In the genomic region with DNA sequence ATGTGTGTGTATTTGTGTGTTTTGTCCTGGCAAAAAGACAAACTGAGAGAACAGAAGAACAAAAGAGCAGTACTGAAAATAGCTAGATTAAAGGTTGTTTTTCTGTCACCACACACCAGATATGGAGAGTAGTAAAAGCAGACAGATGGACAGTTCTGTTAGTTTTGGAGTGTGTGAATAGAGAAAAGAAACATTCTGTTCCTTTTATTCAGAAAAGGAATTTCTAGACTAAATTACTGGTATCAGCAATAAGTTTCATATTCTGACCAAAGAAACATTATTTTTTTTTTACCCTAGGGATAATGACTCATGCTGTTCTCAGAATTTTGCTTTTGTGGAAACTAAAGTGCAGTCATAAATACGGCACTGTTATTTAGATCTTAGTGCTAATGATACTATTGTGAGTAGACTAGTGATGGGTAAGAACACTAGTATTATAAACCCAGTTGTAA, we compare ENCODE assay signal across 10 cellular contexts. TPM values are rescaled to one million over a fixed set of nuclear protein-coding genes. Genes with fewer than 3 reads are reported as not detected.
DNase-seq lines count a peak whose midpoint lies in the region; ATAC-seq, FAIRE-seq and TF ChIP-seq lines count a peak whose summit lies in the region.
"Had no signal": no experiment of that assay in that cellular context is flagged by ENCODE, and none has a peak within 500 bp of the region (broad histone marks: within the 10 kb centered on the region; RNA-seq: fewer than 3 reads in every experiment).

No MANE protein-coding gene starts in this region.

- DNase-seq in activated CD4-positive, alpha-beta memory T cell treated with anti-CD3 and anti-CD28 coated beads, Interleukin-2, amount 10 ng/mL, durations not matched to agents 7 days and 5 days, result no peak
- DNase-seq in activated CD4-positive, alpha-beta memory T cell treated with anti-CD3 and anti-CD28 coated beads for 36 hours, result no peak
- DNase-seq in bronchial epithelial cell (ENCODE audit: low read depth) (peak; percentile 51), amygdala (lab: John Stamatoyannopoulos, UW) (no peak), occipital lobe (lab: John Stamatoyannopoulos, UW) (no peak), NCI-H345 treated with DMSO at 0.1 percent for 48 hours (lab: John Stamatoyannopoulos, UW; ENCODE audit: unreplicated experiment) (no peak)

- peak overlapping the region; percentile 16 for H3K27ac Mint-ChIP-seq in activated CD4-positive, alpha-beta memory T cell treated with anti-CD3 and anti-CD28 coated beads, Interleukin-2, amount 10 ng/mL, durations not matched to agents 7 days and 5 days
- H3K27ac Mint-ChIP-seq in activated CD4-positive, alpha-beta memory T cell treated with anti-CD3 and anti-CD28 coated beads for 36 hours, result no peak overlapping the region
- H3K27ac Mint-ChIP-seq: T-helper 1 cell treated with Interleukin-12 subunit alpha and Interleukin-12 subunit beta and Interleukin-4 antibody, amounts not matched to agents 30 μg/mL and 1 μg/mL, for 36 hours had no signal

- H3K36me3 ChIP-seq in bronchial epithelial cell (ENCODE audit: control insufficient read depth, insufficient read depth, low read length) (no peaks in the 10 kb centered on the region), rectal smooth muscle tissue (ENCODE audit: control insufficient read depth, insufficient read depth, low read length) (no peaks in the 10 kb centered on the region)

- peak overlapping the region; percentile 60 for H3K27ac ChIP-seq in rectal smooth muscle tissue (ENCODE audit: low read depth, low read length)

- no peaks in the 10 kb centered on the region for H3K27me3 Mint-ChIP-seq in activated CD4-positive, alpha-beta memory T cell treated with anti-CD3 and anti-CD28 coated beads, Interleukin-2, amount 10 ng/mL, durations not matched to agents 7 days and 5 days
- H3K27me3 Mint-ChIP-seq in activated CD4-positive, alpha-beta memory T cell treated with anti-CD3 and anti-CD28 coated beads for 36 hours, result no peaks in the 10 kb centered on the region
- H3K27me3 Mint-ChIP-seq: natural killer cell treated with Interleukin-12 subunit alpha and Interleukin-12 subunit beta and Interleukin-15 and Interleukin-18, amount 100 ng/mL, for 72 hours had no signal

- peaks cover 23% of the 10 kb centered on the region for H3K4me1 ChIP-seq in rectal smooth muscle tissue (ENCODE audit: control insufficient read depth, insufficient read depth, low read length)

- no peaks in the 10 kb centered on the region for H3K9me3 Mint-ChIP-seq in activated CD4-positive, alpha-beta memory T cell treated with anti-CD3 and anti-CD28 coated beads, Interleukin-2, amount 10 ng/mL, durations not matched to agents 7 days and 5 days
- no peaks in the 10 kb centered on the region for H3K9me3 Mint-ChIP-seq in activated CD4-positive, alpha-beta memory T cell treated with anti-CD3 and anti-CD28 coated beads for 36 hours
- H3K9me3 Mint-ChIP-seq: natural killer cell treated with Interleukin-12 subunit alpha and Interleukin-12 subunit beta and Interleukin-15 and Interleukin-18, amount 100 ng/mL, for 72 hours; T-helper 1 cell treated with Interleukin-12 subunit alpha and Interleukin-12 subunit beta and Interleukin-4 antibody, amounts not matched to agents 30 μg/mL and 1 μg/mL, for 36 hours had no signal

- peak; percentile 54 for ATAC-seq in HG03342 (IDR thresholded peaks at IDR 0.05; ENCODE audit: unreplicated experiment)

- POLR2A ChIA-PET in activated CD4-positive, alpha-beta memory T cell treated with anti-CD3 and anti-CD28 coated beads, Interleukin-2, amount 10 ng/mL, durations not matched to agents 7 days and 5 days (lab: Charles Lee), result no interaction called here
- POLR2A ChIA-PET in activated CD4-positive, alpha-beta memory T cell treated with anti-CD3 and anti-CD28 coated beads for 36 hours (lab: Charles Lee), result interaction anchor here (2.4 kb wide), 1 partner anchor 33 kb away, joined by 34 read pairs; the partner anchor contains the start of gene PIK3CA

- H3K4me3 Mint-ChIP-seq in activated CD4-positive, alpha-beta memory T cell treated with anti-CD3 and anti-CD28 coated beads, Interleukin-2, amount 10 ng/mL, durations not matched to agents 7 days and 5 days, result no peak overlapping the region
- H3K4me3 Mint-ChIP-seq in activated CD4-positive, alpha-beta memory T cell treated with anti-CD3 and anti-CD28 coated beads for 36 hours, result no peak overlapping the region
- H3K4me3 Mint-ChIP-seq: T-helper 1 cell treated with Interleukin-12 subunit alpha and Interleukin-12 subunit beta and Interleukin-4 antibody, amounts not matched to agents 30 μg/mL and 1 μg/mL, for 36 hours had no signal

- H3K36me3 Mint-ChIP-seq in activated CD4-positive, alpha-beta memory T cell treated with anti-CD3 and anti-CD28 coated beads, Interleukin-2, amount 10 ng/mL, durations not matched to agents 7 days and 5 days (ENCODE audit: low read depth), result peaks cover 3% of the 10 kb centered on the region
- H3K36me3 Mint-ChIP-seq in activated CD4-positive, alpha-beta memory T cell treated with anti-CD3 and anti-CD28 coated beads for 36 hours, result no peaks in the 10 kb centered on the region
- H3K36me3 Mint-ChIP-seq: natural killer cell treated with Interleukin-12 subunit alpha and Interleukin-12 subunit beta and Interleukin-15 and Interleukin-18, amount 100 ng/mL, for 72 hours had no signal

- CTCF ChIA-PET in activated CD4-positive, alpha-beta memory T cell treated with anti-CD3 and anti-CD28 coated beads, Interleukin-2, amount 10 ng/mL, durations not matched to agents 7 days and 5 days (lab: Charles Lee), result interaction anchor here (0.7 to 1.0 kb wide), 2 partner anchors 32 to 111 kb away, joined by 3 read pairs; no protein-coding TSS in a partner anchor
- CTCF ChIA-PET in activated CD4-positive, alpha-beta memory T cell treated with anti-CD3 and anti-CD28 coated beads for 36 hours (lab: Charles Lee), result interaction anchor here (0.9 to 1.2 kb wide), 2 partner anchors 32 to 135 kb away, joined by 3 to 4 read pairs; no protein-coding TSS in a partner anchor

- peaks cover 18% of the 10 kb centered on the region for H3K4me1 Mint-ChIP-seq in activated CD4-positive, alpha-beta memory T cell treated with anti-CD3 and anti-CD28 coated beads, Interleukin-2, amount 10 ng/mL, durations not matched to agents 7 days and 5 days
- H3K4me1 Mint-ChIP-seq in activated CD4-positive, alpha-beta memory T cell treated with anti-CD3 and anti-CD28 coated beads for 36 hours (ENCODE audit: low read depth), result peaks cover 40% of the 10 kb centered on the region

- intact Hi-C loops in activated CD4-positive, alpha-beta memory T cell treated with anti-CD3 and anti-CD28 coated beads for 36 hours (cut with micrococcal nuclease), result loop anchor here (1.0 to 2.0 kb wide), 3 partner anchors 15 to 34 kb away; no protein-coding TSS in a partner anchor

- no peak for FAIRE-seq in bronchial epithelial cell (lab: Jason Lieb, UNC)

- TF ChIP-seq CTCF in bronchial epithelial cell (IDR thresholded peaks at IDR 0.05; ENCODE audit: insufficient read depth, low read length, severe bottlenecking), result no peak

- H3K27me3 ChIP-seq in bronchial epithelial cell (ENCODE audit: control insufficient read depth, insufficient read depth, low read length) (no peaks in the 10 kb centered on the region), rectal smooth muscle tissue (ENCODE audit: control insufficient read depth, insufficient read depth, low read length) (no peaks in the 10 kb centered on the region)

- H3K9ac ChIP-seq in rectal smooth muscle tissue (ENCODE audit: low read length), result no peak overlapping the region

- H3K4me3 ChIP-seq in bronchial epithelial cell (ENCODE audit: low read depth, low read length) (no peak overlapping the region), rectal smooth muscle tissue (ENCODE audit: low read length) (no peak overlapping the region)

RNA-seq across cellular contexts. Expression of gene PIK3CA, which starts 32.9 kb away (rescaled TPM):
- total RNA-seq in activated CD4-positive, alpha-beta memory T cell treated with anti-CD3 and anti-CD28 coated beads, Interleukin-2, amount 10 ng/mL, durations not matched to agents 7 days and 5 days, result 10 to 100 TPM; 25.9 to 26.2 TPM
- 10 to 100 TPM; 16.7 to 19.1 TPM for total RNA-seq in activated CD4-positive, alpha-beta memory T cell treated with anti-CD3 and anti-CD28 coated beads for 36 hours
- total RNA-seq in bronchial epithelial cell (15.9 and 20.3 TPM in 2 replicates), occipital lobe (90.2 TPM)
